Comparison of ENCODE assay signal across 27 cellular contexts in genomic region chr3:9203317-9203716, GRCh38.
"Had no signal": no experiment of that assay in that cellular context is flagged by ENCODE, and none has a peak within 500 bp of the region (broad histone marks: within the 10 kb centered on the region; RNA-seq: fewer than 3 reads in every experiment).

No MANE protein-coding gene starts in this region.

- H3K27ac ChIP-seq: ascending aorta, brain microvascular endothelial cell, left lung, thoracic aorta, vagina, WERI-Rb-1 had no signal

- FAIRE-seq: islet of Langerhans had no signal

- ATAC-seq: activated CD4-positive, CD25-positive, alpha-beta regulatory T cell treated with anti-CD3 and anti-CD28 coated beads, Interleukin-2, amount 50 U/mL, for 24 hours; left lung; T-helper 17 cell had no signal

- DNase-seq: activated CD4-positive, alpha-beta memory T cell treated with anti-CD3 and anti-CD28 coated beads, Interleukin-2, amount 10 ng/mL, durations not matched to agents 7 days and 5 days; activated CD4-positive, alpha-beta T cell treated with anti-CD3 and anti-CD28 coated beads, Interleukin-2, amount 10 ng/mL, durations not matched to agents 24 days and 14 days; activated CD8-positive, alpha-beta memory T cell treated with anti-CD3 and anti-CD28 coated beads, Interleukin-2, amount 50 U/mL, for 48 hours; activated gamma-delta T cell; activated naive CD4-positive, alpha-beta T cell treated with anti-CD3 and anti-CD28 coated beads, Interleukin-2, amount 10 ng/mL, durations not matched to agents 7 days and 5 days; activated naive CD8-positive, alpha-beta T cell treated with anti-CD3 and anti-CD28 coated beads, Interleukin-2, amount 10 ng/mL, durations not matched to agents 7 days and 5 days; activated T-cell treated with anti-CD3 and anti-CD28 coated beads, Interleukin-2, amount 50 U/mL, for 24 hours; brain microvascular endothelial cell; foreskin melanocyte; left lung; mesendoderm; occipital lobe; right cardiac atrium; stimulated activated CD4-positive, alpha-beta T cell treated with anti-CD3 and anti-CD28 coated beads, Interleukin-15, amount 100 ng/mL, for 24 hours; stimulated activated CD4-positive, alpha-beta T cell treated with anti-CD3 and anti-CD28 coated beads, Interleukin-2, amount 100 ng/mL, for 24 hours; stimulated activated naive CD4-positive, alpha-beta T cell; T-helper 17 cell; T1000; trophoblast cell; WERI-Rb-1 had no signal

- H3K4me1 ChIP-seq: ascending aorta, esophagus muscularis mucosa, left lung, vagina had no signal

- H3K27me3 Mint-ChIP-seq: activated naive CD8-positive, alpha-beta T cell treated with anti-CD3 and anti-CD28 coated beads, Interleukin-2, amount 10 ng/mL, durations not matched to agents 7 days and 5 days; activated T-cell treated with anti-CD3 and anti-CD28 coated beads, Interleukin-2, amount 50 U/mL, for 24 hours had no signal

- H3K27me3 ChIP-seq: ascending aorta, brain microvascular endothelial cell, esophagus muscularis mucosa, left lung, vagina had no signal

- H3K9me3 ChIP-seq: ascending aorta, esophagus muscularis mucosa, left lung, thoracic aorta, vagina had no signal

- H3K36me3 Mint-ChIP-seq: activated naive CD4-positive, alpha-beta T cell treated with anti-CD3 and anti-CD28 coated beads, Interleukin-2, amount 10 ng/mL, durations not matched to agents 7 days and 5 days; activated naive CD8-positive, alpha-beta T cell treated with anti-CD3 and anti-CD28 coated beads, Interleukin-2, amount 10 ng/mL, durations not matched to agents 7 days and 5 days had no signal

- H3K36me3 ChIP-seq: ascending aorta, brain microvascular endothelial cell, esophagus muscularis mucosa, left lung, thoracic aorta, vagina, WERI-Rb-1 had no signal

- H3K9me3 Mint-ChIP-seq: activated CD4-positive, alpha-beta memory T cell treated with anti-CD3 and anti-CD28 coated beads, Interleukin-2, amount 10 ng/mL, durations not matched to agents 7 days and 5 days; activated CD4-positive, alpha-beta T cell treated with anti-CD3 and anti-CD28 coated beads, Interleukin-2, amount 10 ng/mL, durations not matched to agents 24 days and 14 days; activated naive CD4-positive, alpha-beta T cell treated with anti-CD3 and anti-CD28 coated beads, Interleukin-2, amount 10 ng/mL, durations not matched to agents 7 days and 5 days; activated naive CD8-positive, alpha-beta T cell treated with anti-CD3 and anti-CD28 coated beads, Interleukin-2, amount 10 ng/mL, durations not matched to agents 7 days and 5 days; activated T-cell treated with anti-CD3 and anti-CD28 coated beads, Interleukin-2, amount 50 U/mL, for 24 hours had no signal

- H3K4me3 ChIP-seq: ascending aorta, esophagus muscularis mucosa, left lung, lung, thoracic aorta, vagina had no signal

- H3K4me3 Mint-ChIP-seq: activated CD4-positive, alpha-beta memory T cell treated with anti-CD3 and anti-CD28 coated beads, Interleukin-2, amount 10 ng/mL, durations not matched to agents 7 days and 5 days; activated CD4-positive, alpha-beta T cell treated with anti-CD3 and anti-CD28 coated beads, Interleukin-2, amount 10 ng/mL, durations not matched to agents 24 days and 14 days; activated naive CD4-positive, alpha-beta T cell treated with anti-CD3 and anti-CD28 coated beads, Interleukin-2, amount 10 ng/mL, durations not matched to agents 7 days and 5 days; activated naive CD8-positive, alpha-beta T cell treated with anti-CD3 and anti-CD28 coated beads, Interleukin-2, amount 10 ng/mL, durations not matched to agents 7 days and 5 days; activated T-cell treated with anti-CD3 and anti-CD28 coated beads, Interleukin-2, amount 50 U/mL, for 24 hours; T-helper 17 cell had no signal

- H3K27ac Mint-ChIP-seq: activated CD4-positive, alpha-beta memory T cell treated with anti-CD3 and anti-CD28 coated beads, Interleukin-2, amount 10 ng/mL, durations not matched to agents 7 days and 5 days; activated CD4-positive, alpha-beta T cell treated with anti-CD3 and anti-CD28 coated beads, Interleukin-2, amount 10 ng/mL, durations not matched to agents 24 days and 14 days; activated naive CD4-positive, alpha-beta T cell treated with anti-CD3 and anti-CD28 coated beads, Interleukin-2, amount 10 ng/mL, durations not matched to agents 7 days and 5 days; activated naive CD8-positive, alpha-beta T cell treated with anti-CD3 and anti-CD28 coated beads, Interleukin-2, amount 10 ng/mL, durations not matched to agents 7 days and 5 days; activated T-cell treated with anti-CD3 and anti-CD28 coated beads, Interleukin-2, amount 50 U/mL, for 24 hours; T-helper 17 cell had no signal

- H3K4me1 Mint-ChIP-seq: activated CD4-positive, alpha-beta memory T cell treated with anti-CD3 and anti-CD28 coated beads, Interleukin-2, amount 10 ng/mL, durations not matched to agents 7 days and 5 days; activated CD4-positive, alpha-beta T cell treated with anti-CD3 and anti-CD28 coated beads, Interleukin-2, amount 10 ng/mL, durations not matched to agents 24 days and 14 days; activated naive CD4-positive, alpha-beta T cell treated with anti-CD3 and anti-CD28 coated beads, Interleukin-2, amount 10 ng/mL, durations not matched to agents 7 days and 5 days; T-helper 17 cell had no signal
